8 cellular contexts compared by ENCODE assay signal in genomic region chr15:37102315-37103021, GRCh38. TPM values are rescaled to one million over a fixed set of nuclear protein-coding genes. Genes with fewer than 3 reads are reported as not detected.
A peak's percentile ranks its signal among the peaks of the same experiment; 100 is the strongest.
DNase-seq lines count a peak whose midpoint lies in the region; ATAC-seq and TF ChIP-seq lines count a peak whose summit lies in the region.

No MANE protein-coding gene starts in this region.

- peaks cover 13% of the 10 kb centered on the region for H3K36me3 Mint-ChIP-seq in T-helper 2 cell treated with Interferon-gamma antibody and Interleukin-4, amounts not matched to agents 5 μg/mL and 100 μg/mL, for 36 hours (ENCODE audit: low read depth)

- in situ Hi-C loops in SK-MEL-5 (cut with HindIII; ENCODE audit: low pct_unique_long_range_greater_than_20kb, low sequenced_read_pairs): no loop called here

- H3K27me3 ChIP-seq in spleen (replicated peaks in 1 of 7): peaks cover 0 to 100% (median 31%) of the 10 kb centered on the region in 7 donors

- H3K4me1 Mint-ChIP-seq in T-helper 2 cell treated with Interferon-gamma antibody and Interleukin-4, amounts not matched to agents 5 μg/mL and 100 μg/mL, for 36 hours (ENCODE audit: low read depth): peaks cover 22% of the 10 kb centered on the region

- no peak for TF ChIP-seq CTCF in spleen (IDR thresholded peaks at IDR 0.05 in 8 of 11, conservative IDR thresholded peaks at IDR 0.05 in 3 of 11)

- H3K4me1 ChIP-seq in spleen: peaks cover 0 to 65% (median 20%) of the 10 kb centered on the region in 6 donors

- no peak for DNase-seq in T-helper 2 cell treated with Interferon-gamma antibody and Interleukin-4, amounts not matched to agents 5 μg/mL and 100 μg/mL, for 36 hours (ENCODE audit: low spot score)
- DNase-seq in T-helper 2 cell: no peak
- peak; percentile 44 for DNase-seq in SK-MEL-5 (ENCODE audit: low read depth, low spot score)
- peak; percentile 43 for DNase-seq in left ventricle myocardium superior
- DNase-seq in spleen: peak; percentile 49
- DNase-seq in hippocampal formation (lab: John Stamatoyannopoulos, UW): no peak
- no peak for DNase-seq in stimulated activated CD4-positive, alpha-beta T cell treated with anti-CD3 and anti-CD28 coated beads, Interleukin-4, amount 100 ng/mL, for 1 hour

- intact Hi-C loops in left ventricle myocardium superior (cut with micrococcal nuclease): no loop called here
- intact Hi-C loops in spleen (cut with DNase I; ENCODE audit: low total_unique reads): loop anchor here (10.0 kb wide), 1 partner anchor 218 kb away; no protein-coding TSS in a partner anchor

- 6 to 12% (median 10%) methylated on average over 34 of the region's 34 CpGs for WGBS in spleen, 5 donors

- H3K27ac ChIP-seq in spleen: peak overlapping the region in 7 of 8 donors; percentile 86 to 94 (median 89)

- H3K27ac Mint-ChIP-seq in T-helper 2 cell treated with Interferon-gamma antibody and Interleukin-4, amounts not matched to agents 5 μg/mL and 100 μg/mL, for 36 hours: peak overlapping the region; percentile 67

- H3K9me3 Mint-ChIP-seq in T-helper 2 cell treated with Interferon-gamma antibody and Interleukin-4, amounts not matched to agents 5 μg/mL and 100 μg/mL, for 36 hours: peaks cover 7% of the 10 kb centered on the region

- H3K36me3 ChIP-seq in spleen: no peaks in the 10 kb centered on the region

- no peaks in the 10 kb centered on the region for H3K9me3 ChIP-seq in spleen

- H3K4me3 ChIP-seq in spleen: peak overlapping the region; percentile 56 to 81 (median 66)

- no peak for TF ChIP-seq POLR2A in spleen (IDR thresholded peaks at IDR 0.05)

- H3K27me3 Mint-ChIP-seq in T-helper 2 cell treated with Interferon-gamma antibody and Interleukin-4, amounts not matched to agents 5 μg/mL and 100 μg/mL, for 36 hours (ENCODE audit: low read depth): peaks cover 88% of the 10 kb centered on the region

- ATAC-seq in left ventricle myocardium superior (no peak), GM18909 (IDR thresholded peaks at IDR 0.05; ENCODE audit: poor library complexity, unreplicated experiment) (no peak)

- H3K4me3 Mint-ChIP-seq in T-helper 2 cell treated with Interferon-gamma antibody and Interleukin-4, amounts not matched to agents 5 μg/mL and 100 μg/mL, for 36 hours: peak overlapping the region; percentile 43

RNA-seq across cellular contexts. Expression of gene MEIS2, which starts 2.1 kb away (rescaled TPM):
- 28.5 and 29.4 TPM in 2 replicates for total RNA-seq in SK-MEL-5 (2014; rRNA removed; shearing (Covaris generic))
- polyA plus RNA-seq in SK-MEL-5 (2015; cell fraction: cytosol; rRNA removed): 23.9 and 28.5 TPM in 2 replicates
- 39.2 and 46.3 TPM in 2 replicates for polyA plus RNA-seq in SK-MEL-5 (2015; cell fraction: nucleus; rRNA removed)
- 44.9 TPM for total RNA-seq in left ventricle myocardium superior
- 10 to 100 TPM; 18.2 to 57.2 (median 27.7) TPM for total RNA-seq in spleen
- polyA plus RNA-seq in spleen: 1 to 10 TPM; 2.6 to 7.8 (median 3.6) TPM

Comparison
In these comparisons a context has a peak if more than half of its experiments do, and no peak if none do; other contexts are left out.
1. DNase-seq: peak in SK-MEL-5 (single experiment), left ventricle myocardium superior (single experiment) and spleen (single experiment); none in T-helper 2 cell treated with Interferon-gamma antibody and Interleukin-4, amounts not matched to agents 5 μg/mL and 100 μg/mL, for 36 hours (single experiment), T-helper 2 cell (0 of 5), hippocampal formation (0 of 2) and stimulated activated CD4-positive, alpha-beta T cell treated with anti-CD3 and anti-CD28 coated beads, Interleukin-4, amount 100 ng/mL, for 1 hour (single experiment).